2 cellular contexts compared by ENCODE assay signal in genomic region chr16:87582966-87583325, GRCh38.
TF ChIP-seq lines count a peak whose summit lies in the region.

No MANE protein-coding gene starts in this region.

TF ChIP-seq in A549, 52 proteins besides CTCF, POLR2A, EP300 and RAD21 (continued from another document):
- no peak for TF ChIP-seq PHF8 (IDR thresholded peaks at IDR 0.05; ENCODE audit: borderline replicate concordance, low read depth)

TF ChIP-seq in HepG2, 621 proteins besides CTCF, POLR2A, EP300 and RAD21 (continued from another document):
- no peak for TF ChIP-seq THAP9 (CRISPR knock-in tag; IDR thresholded peaks at IDR 0.05; ENCODE audit: borderline replicate concordance)
- TF ChIP-seq ZNF629 (CRISPR knock-in tag; conservative IDR thresholded peaks at IDR 0.05), result peak; percentile 75
- TF ChIP-seq ARID3A (IDR thresholded peaks at IDR 0.05; ENCODE audit: low read depth, low read length), result no peak
